Comparison of ENCODE assay signal across 14 cellular contexts in genomic region chr7:90236890-90237289, GRCh38. TPM values are rescaled to one million over a fixed set of nuclear protein-coding genes. Genes with fewer than 3 reads are reported as not detected.
"Had no signal": no experiment of that assay in that cellular context is flagged by ENCODE, and none has a peak within 500 bp of the region (broad histone marks: within the 10 kb centered on the region; RNA-seq: fewer than 3 reads in every experiment).

No MANE protein-coding gene starts in this region.

- H3K36me3 ChIP-seq: esophagus squamous epithelium, left ventricle myocardium inferior had no signal

- H3K4me1 ChIP-seq: esophagus squamous epithelium, left ventricle myocardium inferior, uterus had no signal

- H3K4me3 ChIP-seq: coronary artery, esophagus squamous epithelium, left ventricle myocardium inferior, uterus had no signal

- H3K27ac ChIP-seq: coronary artery, esophagus squamous epithelium, left ventricle myocardium inferior, uterus had no signal

- DNase-seq: activated CD4-positive, alpha-beta T cell treated with anti-CD3 and anti-CD28 coated beads for 4 hours; activated CD8-positive, alpha-beta T cell treated with anti-CD3 and anti-CD28 coated beads for 36 hours; activated gamma-delta T cell; activated T-cell treated with anti-CD3 and anti-CD28 coated beads, Interleukin-2, amount 50 U/mL, for 4 hours; caudate nucleus; esophagus squamous epithelium; hippocampal formation; kidney; left ventricle myocardium inferior; natural killer cell; stimulated activated CD4-positive, alpha-beta T cell treated with anti-CD3 and anti-CD28 coated beads, Interleukin-2, amount 100 ng/mL, for 48 hours; uterus had no signal

- H3K9me3 ChIP-seq: esophagus squamous epithelium, left ventricle myocardium inferior, uterus had no signal

- H3K27me3 ChIP-seq: esophagus squamous epithelium, uterus had no signal

- FAIRE-seq: kidney had no signal

RNA-seq across cellular contexts. Expression of gene STEAP2, which starts 25.4 kb away (rescaled TPM):
- total RNA-seq: activated CD8-positive, alpha-beta T cell treated with anti-CD3 and anti-CD28 coated beads for 36 hours; activated naive CD4-positive, alpha-beta T cell treated with anti-CD3 and anti-CD28 coated beads, Interleukin-2, amount 50 U/mL, for 72 hours had no signal
